In the genomic region with DNA sequence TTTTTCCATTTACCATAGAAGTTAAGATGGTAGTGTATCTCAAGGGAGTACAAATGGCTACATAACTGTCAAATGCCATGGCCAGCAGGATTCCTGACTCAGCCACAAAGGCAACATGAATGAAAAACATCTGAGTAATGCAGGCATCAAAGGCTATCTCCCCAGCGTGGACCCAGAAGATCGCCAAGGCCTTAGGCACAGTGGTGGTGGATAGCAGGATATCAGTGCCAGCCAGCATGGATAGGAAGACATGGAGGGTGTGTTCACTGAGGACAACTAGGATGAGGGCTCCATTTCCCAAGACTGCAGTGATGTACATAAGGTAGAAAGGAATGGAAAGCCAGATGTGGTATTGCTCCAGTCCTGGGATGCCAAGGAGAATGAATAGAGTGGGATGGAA, we compare ENCODE assay signal across 36 cellular contexts. TPM values are rescaled to one million over a fixed set of nuclear protein-coding genes. Genes with fewer than 3 reads are reported as not detected.
"Had no signal": no experiment of that assay in that cellular context is flagged by ENCODE, and none has a peak within 500 bp of the region (broad histone marks: within the 10 kb centered on the region; RNA-seq: fewer than 3 reads in every experiment).

No MANE protein-coding gene starts in this region.

- H3K36me3 ChIP-seq: brain microvascular endothelial cell, breast epithelium, WERI-Rb-1 had no signal

- H3K9me3 ChIP-seq: body of pancreas, breast epithelium had no signal

- H3K4me3 ChIP-seq: body of pancreas, breast epithelium had no signal

- ATAC-seq: activated CD4-positive, alpha-beta T cell treated with anti-CD3 and anti-CD28 coated beads for 36 hours; activated CD4-positive, CD25-positive, alpha-beta regulatory T cell treated with anti-CD3 and anti-CD28 coated beads, Interleukin-2, amount 50 U/mL, for 24 hours; activated CD8-positive, alpha-beta memory T cell treated with anti-CD3 and anti-CD28 coated beads, Interleukin-2, amount 10 ng/mL, durations not matched to agents 7 days and 5 days; activated CD8-positive, alpha-beta T cell treated with anti-CD3 and anti-CD28 coated beads, Interleukin-2, amount 10 ng/mL, durations not matched to agents 7 days and 5 days; activated naive CD8-positive, alpha-beta T cell treated with anti-CD3 and anti-CD28 coated beads, Interleukin-2, amount 50 U/mL, for 24 hours; body of pancreas; WTC11 had no signal

- H3K27me3 ChIP-seq: body of pancreas, brain microvascular endothelial cell, breast epithelium had no signal

- DNase-seq: activated CD4-positive, alpha-beta memory T cell treated with anti-CD3 and anti-CD28 coated beads, Interleukin-2, amount 10 ng/mL, durations not matched to agents 7 days and 5 days; activated CD4-positive, alpha-beta T cell treated with anti-CD3 and anti-CD28 coated beads for 1 hour; activated CD4-positive, alpha-beta T cell treated with anti-CD3 and anti-CD28 coated beads for 36 hours; activated CD4-positive, alpha-beta T cell treated with anti-CD3 and anti-CD28 coated beads for 48 hours; activated CD4-positive, alpha-beta T cell treated with anti-CD3 and anti-CD28 coated beads, Interleukin-2, amount 10 ng/mL, durations not matched to agents 7 days and 5 days; activated CD4-positive, alpha-beta T cell treated with anti-CD3 and anti-CD28 coated beads, Interleukin-2, amount 50 U/mL, for 48 hours; activated CD4-positive, CD25-positive, alpha-beta regulatory T cell; activated CD8-positive, alpha-beta memory T cell treated with anti-CD3 and anti-CD28 coated beads for 24 hours; activated CD8-positive, alpha-beta memory T cell treated with anti-CD3 and anti-CD28 coated beads, Interleukin-2, amount 10 ng/mL, durations not matched to agents 7 days and 5 days; activated CD8-positive, alpha-beta memory T cell treated with anti-CD3 and anti-CD28 coated beads, Interleukin-2, amount 50 U/mL, for 48 hours; activated CD8-positive, alpha-beta T cell treated with anti-CD3 and anti-CD28 coated beads, Interleukin-2, amount 10 ng/mL, durations not matched to agents 7 days and 5 days; activated effector memory CD4-positive, alpha-beta T cell treated with Interleukin-2 at 50 U/mL for 16 hours; activated gamma-delta T cell; activated naive CD4-positive, alpha-beta T cell treated with anti-CD3 and anti-CD28 coated beads, Interleukin-2, amount 10 ng/mL, durations not matched to agents 7 days and 5 days; activated naive CD4-positive, alpha-beta T cell treated with Interleukin-2 at 50 U/mL for 16 hours; activated naive CD8-positive, alpha-beta T cell treated with anti-CD3 and anti-CD28 coated beads, Interleukin-2, amount 10 ng/mL, durations not matched to agents 7 days and 5 days; activated naive CD8-positive, alpha-beta T cell treated with anti-CD3 and anti-CD28 coated beads, Interleukin-2, amount 50 U/mL, for 24 hours; activated T-cell treated with anti-CD3 and anti-CD28 coated beads, Interleukin-2, amount 50 U/mL, for 24 hours; activated T-cell treated with anti-CD3 and anti-CD28 coated beads, Interleukin-2, amount 50 U/mL, for 48 hours; amygdala; anterior cingulate cortex; body of pancreas; brain microvascular endothelial cell; central memory CD4-positive, alpha-beta T cell; T-helper 1 cell; T-helper 2 cell; T-helper 9 cell; WERI-Rb-1 had no signal

- H3K4me1 ChIP-seq: body of pancreas, breast epithelium had no signal

- H3K27ac ChIP-seq: body of pancreas, brain microvascular endothelial cell, breast epithelium, WERI-Rb-1 had no signal

RNA-seq across cellular contexts. Expression of a gene that starts 18.0 kb away (rescaled TPM):
- total RNA-seq: activated CD4-positive, alpha-beta memory T cell treated with anti-CD3 and anti-CD28 coated beads, Interleukin-2, amount 10 ng/mL, durations not matched to agents 7 days and 5 days; activated CD4-positive, alpha-beta T cell treated with anti-CD3 and anti-CD28 coated beads for 36 hours; activated CD4-positive, alpha-beta T cell treated with anti-CD3 and anti-CD28 coated beads, Interleukin-2, amount 10 ng/mL, durations not matched to agents 7 days and 5 days; activated CD8-positive, alpha-beta memory T cell treated with anti-CD3 and anti-CD28 coated beads, Interleukin-2, amount 10 ng/mL, durations not matched to agents 7 days and 5 days; activated CD8-positive, alpha-beta T cell treated with anti-CD3 and anti-CD28 coated beads, Interleukin-2, amount 10 ng/mL, durations not matched to agents 7 days and 5 days; activated naive CD8-positive, alpha-beta T cell treated with anti-CD3 and anti-CD28 coated beads, Interleukin-2, amount 10 ng/mL, durations not matched to agents 7 days and 5 days; activated T-helper 2 cell treated with anti-CD3 and anti-CD28 coated beads, Interferon-gamma antibody, Interleukin-2, Interleukin-4, amounts not matched to agents 10 μg/mL and 5 μg/mL and 100 μg/mL, durations not matched to agents 14 hours and 24 hours and 36 hours; astrocyte; body of pancreas; cardiac septum; WTC11 had no signal
- polyA plus RNA-seq: adipose tissue had no signal

RNA-seq across cellular contexts. Expression of a gene that starts 44.6 kb away (rescaled TPM):
- total RNA-seq: activated CD4-positive, alpha-beta memory T cell treated with anti-CD3 and anti-CD28 coated beads, Interleukin-2, amount 10 ng/mL, durations not matched to agents 7 days and 5 days; activated CD4-positive, alpha-beta T cell treated with anti-CD3 and anti-CD28 coated beads for 36 hours; activated CD4-positive, alpha-beta T cell treated with anti-CD3 and anti-CD28 coated beads, Interleukin-2, amount 10 ng/mL, durations not matched to agents 7 days and 5 days; activated CD8-positive, alpha-beta memory T cell treated with anti-CD3 and anti-CD28 coated beads, Interleukin-2, amount 10 ng/mL, durations not matched to agents 7 days and 5 days; activated CD8-positive, alpha-beta T cell treated with anti-CD3 and anti-CD28 coated beads, Interleukin-2, amount 10 ng/mL, durations not matched to agents 7 days and 5 days; activated naive CD8-positive, alpha-beta T cell treated with anti-CD3 and anti-CD28 coated beads, Interleukin-2, amount 10 ng/mL, durations not matched to agents 7 days and 5 days; activated T-helper 2 cell treated with anti-CD3 and anti-CD28 coated beads, Interferon-gamma antibody, Interleukin-2, Interleukin-4, amounts not matched to agents 10 μg/mL and 5 μg/mL and 100 μg/mL, durations not matched to agents 14 hours and 24 hours and 36 hours; astrocyte; body of pancreas; breast epithelium; cardiac septum; cerebellum; WTC11 had no signal
- polyA plus RNA-seq: adipose tissue had no signal

RNA-seq across cellular contexts. Expression of a gene that starts 46.9 kb away (rescaled TPM):
- total RNA-seq: activated CD4-positive, alpha-beta memory T cell treated with anti-CD3 and anti-CD28 coated beads, Interleukin-2, amount 10 ng/mL, durations not matched to agents 7 days and 5 days; activated CD4-positive, alpha-beta T cell treated with anti-CD3 and anti-CD28 coated beads for 36 hours; activated CD4-positive, alpha-beta T cell treated with anti-CD3 and anti-CD28 coated beads, Interleukin-2, amount 10 ng/mL, durations not matched to agents 7 days and 5 days; activated CD8-positive, alpha-beta memory T cell treated with anti-CD3 and anti-CD28 coated beads, Interleukin-2, amount 10 ng/mL, durations not matched to agents 7 days and 5 days; activated CD8-positive, alpha-beta T cell treated with anti-CD3 and anti-CD28 coated beads, Interleukin-2, amount 10 ng/mL, durations not matched to agents 7 days and 5 days; activated naive CD8-positive, alpha-beta T cell treated with anti-CD3 and anti-CD28 coated beads, Interleukin-2, amount 10 ng/mL, durations not matched to agents 7 days and 5 days; activated T-helper 2 cell treated with anti-CD3 and anti-CD28 coated beads, Interferon-gamma antibody, Interleukin-2, Interleukin-4, amounts not matched to agents 10 μg/mL and 5 μg/mL and 100 μg/mL, durations not matched to agents 14 hours and 24 hours and 36 hours; astrocyte; body of pancreas; breast epithelium; cardiac septum; cerebellum; WTC11 had no signal
- polyA plus RNA-seq: adipose tissue had no signal

RNA-seq across cellular contexts. Expression of a gene that starts 53.2 kb away (rescaled TPM):
- total RNA-seq: activated CD4-positive, alpha-beta memory T cell treated with anti-CD3 and anti-CD28 coated beads, Interleukin-2, amount 10 ng/mL, durations not matched to agents 7 days and 5 days; activated CD4-positive, alpha-beta T cell treated with anti-CD3 and anti-CD28 coated beads for 36 hours; activated CD4-positive, alpha-beta T cell treated with anti-CD3 and anti-CD28 coated beads, Interleukin-2, amount 10 ng/mL, durations not matched to agents 7 days and 5 days; activated CD8-positive, alpha-beta memory T cell treated with anti-CD3 and anti-CD28 coated beads, Interleukin-2, amount 10 ng/mL, durations not matched to agents 7 days and 5 days; activated CD8-positive, alpha-beta T cell treated with anti-CD3 and anti-CD28 coated beads, Interleukin-2, amount 10 ng/mL, durations not matched to agents 7 days and 5 days; activated naive CD8-positive, alpha-beta T cell treated with anti-CD3 and anti-CD28 coated beads, Interleukin-2, amount 10 ng/mL, durations not matched to agents 7 days and 5 days; activated T-helper 2 cell treated with anti-CD3 and anti-CD28 coated beads, Interferon-gamma antibody, Interleukin-2, Interleukin-4, amounts not matched to agents 10 μg/mL and 5 μg/mL and 100 μg/mL, durations not matched to agents 14 hours and 24 hours and 36 hours; astrocyte; body of pancreas; breast epithelium; cardiac septum; cerebellum; WTC11 had no signal
- polyA plus RNA-seq: adipose tissue had no signal
